8 cellular contexts compared by ENCODE assay signal in genomic region chr17:4997302-4998026, GRCh38. TPM values are rescaled to one million over a fixed set of nuclear protein-coding genes. Genes with fewer than 3 reads are reported as not detected.
DNase-seq lines count a peak whose midpoint lies in the region; ATAC-seq, FAIRE-seq and TF ChIP-seq lines count a peak whose summit lies in the region.

INCA1 (minus strand) TSS chr17:4997522; CDS start chr17:4994437, 3,085 bp downstream.
KIF1C (plus strand) TSS chr17:4997950; CDS start chr17:5000247, 2,297 bp downstream.

- ATAC-seq in GM18861 (IDR thresholded peaks at IDR 0.05; ENCODE audit: unreplicated experiment) (peak; percentile 72), HG03066 (IDR thresholded peaks at IDR 0.05; ENCODE audit: low read depth, unreplicated experiment) (peak; percentile 84)

- H3K36me3 ChIP-seq in keratinocyte (ENCODE audit: control insufficient read depth in 2 of 2, extremely low read depth in 1 of 2, insufficient read depth in 2 of 2, low read length in 2 of 2): peaks cover 20 to 28% of the 10 kb centered on the region in 2 experiments

- FAIRE-seq in keratinocyte (lab: Jason Lieb, UNC): no peak

- H3K4me3 ChIP-seq in keratinocyte (ENCODE audit: control insufficient read depth in 2 of 3, extremely low read depth in 1 of 3, insufficient read depth in 2 of 3, low read depth in 1 of 3, low read length in 3 of 3): peak within 1 kb of the TSS; percentile 92 to 99 (median 97)

- H3K4me2 ChIP-seq in keratinocyte (ENCODE audit: control insufficient read depth, extremely low read depth, insufficient read depth, low read depth, low read length): peak within 1 kb of the TSS; percentile 81

- H3K27me3 ChIP-seq in keratinocyte (ENCODE audit: control insufficient read depth, extremely low read depth, insufficient read depth, low read length): no peaks in the 10 kb centered on the region

- peaks cover 39% of the 10 kb centered on the region for H3K79me2 ChIP-seq in keratinocyte (ENCODE audit: control insufficient read depth, insufficient read depth, low read length)

- in situ Hi-C loops in ACHN (cut with HindIII; ENCODE audit: low pct_ligation_motif_present, low pct_unique_long_range_greater_than_20kb, low sequenced_read_pairs): no loop called here

- H3K9me1 ChIP-seq in keratinocyte (ENCODE audit: control insufficient read depth, extremely low read depth, insufficient read depth, low read length): no peaks in the 10 kb centered on the region

- H3K9ac ChIP-seq in keratinocyte (ENCODE audit: control insufficient read depth, extremely low read depth, insufficient read depth, low read length): peak within 1 kb of the TSS; percentile 86

- no peak for TF ChIP-seq CTCF in keratinocyte (optimal IDR thresholded peaks at IDR 0.05 in 1 of 3, IDR thresholded peaks at IDR 0.05 in 1 of 3, conservative IDR thresholded peaks at IDR 0.05 in 1 of 3; ENCODE audit: extremely low read depth in 1 of 3, insufficient read depth in 2 of 3, low read length in 3 of 3)

- peak; percentile 93 for DNase-seq in ACHN
- peak; percentile 42 for DNase-seq in NCI-H2196 treated with DMSO at 0.1 percent for 48 hours (lab: John Stamatoyannopoulos, UW; ENCODE audit: unreplicated experiment)
- DNase-seq in activated CD4-positive, CD25-positive, alpha-beta regulatory T cell (lab: John Stamatoyannopoulos, UW): peak; percentile 72 to 85 (median 78)
- peak in 60 of 61 donors; percentile 25 to 99 (median 91) for DNase-seq in caudate nucleus (lab: John Stamatoyannopoulos, UW)
- DNase-seq in keratinocyte (ENCODE audit: low read depth, low spot score): peak; percentile 25
- DNase-seq in stimulated activated CD4-positive, alpha-beta T cell treated with anti-CD3 and anti-CD28 coated beads, Interleukin-12 subunit alpha, Interleukin-12 subunit beta, amount 100 ng/mL, for 48 hours (ENCODE audit: low read depth in 2 of 3, low spot score in 1 of 3): peak; percentile 77 to 88 (median 82)

- H3K27ac ChIP-seq in caudate nucleus (ENCODE audit: low read depth, low read length): peak within 1 kb of the TSS; percentile 96
- peak within 1 kb of the TSS; percentile 66 for H3K27ac ChIP-seq in keratinocyte (ENCODE audit: control insufficient read depth, insufficient read depth, low read length)

- no peaks in the 10 kb centered on the region for H3K9me3 ChIP-seq in keratinocyte (ENCODE audit: control insufficient read depth, low read depth, low read length)

- dilution Hi-C loops in keratinocyte (cut with MboI; ENCODE audit: extremely low pct_ligation_motif_present, low sequenced_read_pairs): no loop called here

- H3K4me1 ChIP-seq in keratinocyte (ENCODE audit: control insufficient read depth, extremely low read depth, insufficient read depth, low read length): peaks cover 16% of the 10 kb centered on the region

- peak within 1 kb of the TSS; percentile 89 for H2AFZ ChIP-seq in keratinocyte (ENCODE audit: control insufficient read depth, low read length)

- peaks cover 3% of the 10 kb centered on the region for H4K20me1 ChIP-seq in keratinocyte (ENCODE audit: control insufficient read depth, extremely low read depth, insufficient read depth, low read length)

RNA-seq across cellular contexts. Expression of gene INCA1, which starts in this region (rescaled TPM):
- 0.21 to 0.39 TPM (median 0.26 TPM) in 3 replicates for polyA plus RNA-seq in keratinocyte
- polyA plus RNA-seq in keratinocyte (2011; ENCODE audit: low read depth): not detected
- polyA plus RNA-seq in keratinocyte (2011; cell fraction: cytosol; rRNA removed): 0.29 and 0.38 TPM in 2 replicates
- polyA plus RNA-seq in keratinocyte (2011; cell fraction: nucleus; rRNA removed): 0.94 and 1.4 TPM in 2 replicates
- 0.53 and 0.69 TPM in 2 replicates for polyA plus RNA-seq in keratinocyte (2012; ENCODE audit: low replicate concordance)
- 0.54 to 1.3 TPM in 2 of 3 replicates, not detected in the other for polyA minus RNA-seq in keratinocyte
- not detected for polyA minus RNA-seq in keratinocyte (2011; cell fraction: cytosol; rRNA and poly(A)+ RNA removed)
- polyA minus RNA-seq in keratinocyte (2011; cell fraction: nucleus; rRNA and poly(A)+ RNA removed): 0.62 TPM in 1 of 2 replicates, not detected in the other

RNA-seq across cellular contexts. Expression of gene KIF1C, which starts in this region (rescaled TPM):
- polyA plus RNA-seq in keratinocyte: 85.3 to 93.7 TPM (median 91.1 TPM) in 3 replicates
- polyA plus RNA-seq in keratinocyte (2011; ENCODE audit: low read depth): 309 TPM
- polyA plus RNA-seq in keratinocyte (2011; cell fraction: cytosol; rRNA removed): 71.2 and 118 TPM in 2 replicates
- 119 and 120 TPM in 2 replicates for polyA plus RNA-seq in keratinocyte (2011; cell fraction: nucleus; rRNA removed)
- polyA plus RNA-seq in keratinocyte (2012; ENCODE audit: low replicate concordance): 97.7 and 137 TPM in 2 replicates
- 123 to 148 TPM (median 136 TPM) in 3 replicates for polyA minus RNA-seq in keratinocyte
- 138 TPM for polyA minus RNA-seq in keratinocyte (2011; cell fraction: cytosol; rRNA and poly(A)+ RNA removed)
- 49.5 and 67.5 TPM in 2 replicates for polyA minus RNA-seq in keratinocyte (2011; cell fraction: nucleus; rRNA and poly(A)+ RNA removed)

Comparison
In these comparisons a context has a peak if more than half of its experiments do, and no peak if none do; other contexts are left out.
1. Peak in every context shown above with its lines: DNase-seq, ATAC-seq, H3K4me3 ChIP-seq and H3K27ac ChIP-seq.
2. DNase-seq: peak in every context shown above with its lines; median percentile 93 in ACHN; 91 in caudate nucleus; 82 in stimulated activated CD4-positive, alpha-beta T cell treated with anti-CD3 and anti-CD28 coated beads, Interleukin-12 subunit alpha, Interleukin-12 subunit beta, amount 100 ng/mL, for 48 hours; 78 in activated CD4-positive, CD25-positive, alpha-beta regulatory T cell; 42 in NCI-H2196 treated with DMSO at 0.1 percent for 48 hours; 25 in keratinocyte.